Comparison of ENCODE assay signal across 1 cellular context in genomic region chr7:56028942-56029630, GRCh38.
TF ChIP-seq lines count a peak whose summit lies in the region.

No MANE protein-coding gene starts in this region.

TF ChIP-seq in HepG2, 621 proteins besides CTCF, POLR2A, EP300 and RAD21 (continued from another document and continues in another):
- TF ChIP-seq ZGPAT (CRISPR knock-in tag; IDR thresholded peaks at IDR 0.05) = peak; percentile 64; the same call in 1 of the 2 replicates
- TF ChIP-seq ZHX2 (IDR thresholded peaks at IDR 0.05; ENCODE audit: low read depth) = no peak
- no peak for TF ChIP-seq ZHX2 (CRISPR knock-in tag; IDR thresholded peaks at IDR 0.05; ENCODE audit: borderline replicate concordance)
- TF ChIP-seq NR2C2 (CRISPR knock-in tag; IDR thresholded peaks at IDR 0.05; ENCODE audit: borderline replicate concordance) = peak; percentile 40
- no peak for TF ChIP-seq PBX3 (CRISPR knock-in tag; IDR thresholded peaks at IDR 0.05; ENCODE audit: borderline replicate concordance)
- TF ChIP-seq TBX2 (CRISPR knock-in tag; IDR thresholded peaks at IDR 0.05; ENCODE audit: borderline replicate concordance) = peak; percentile 30; the same call in 1 of the 2 replicates
- peak; percentile 64; the same call in 1 of the 2 replicates for TF ChIP-seq TFE3 (CRISPR knock-in tag; IDR thresholded peaks at IDR 0.05)
- no peak for TF ChIP-seq ZNF367 (CRISPR knock-in tag; IDR thresholded peaks at IDR 0.05; ENCODE audit: borderline replicate concordance)
- TF ChIP-seq HMGXB4 (CRISPR knock-in tag; IDR thresholded peaks at IDR 0.05; ENCODE audit: borderline replicate concordance in 1 of 2, low read depth in 1 of 2) = 0 out of 4 replicates have a peak, but pooled peaks of 1 of the 2 experiments have one; percentile 19
- no peak for TF ChIP-seq ZNF562 (CRISPR knock-in tag; IDR thresholded peaks at IDR 0.05; ENCODE audit: borderline replicate concordance)
- TF ChIP-seq PCBP1 (IDR thresholded peaks at IDR 0.05; ENCODE audit: borderline replicate concordance, low read depth, low read length) = no peak
- TF ChIP-seq NFE2L2 (IDR thresholded peaks at IDR 0.05; ENCODE audit: low read length) = no peak
- TF ChIP-seq ZSCAN21 (CRISPR knock-in tag; IDR thresholded peaks at IDR 0.05; ENCODE audit: borderline replicate concordance) = no peak
- TF ChIP-seq, protein P1, sequence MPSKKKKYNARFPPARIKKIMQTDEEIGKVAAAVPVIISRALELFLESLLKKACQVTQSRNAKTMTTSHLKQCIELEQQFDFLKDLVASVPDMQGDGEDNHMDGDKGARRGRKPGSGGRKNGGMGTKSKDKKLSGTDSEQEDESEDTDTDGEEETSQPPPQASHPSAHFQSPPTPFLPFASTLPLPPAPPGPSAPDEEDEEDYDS (CRISPR knock-in tag; IDR thresholded peaks at IDR 0.05) = peak; percentile 41
- TF ChIP-seq NONO (IDR thresholded peaks at IDR 0.05) = no peak
- TF ChIP-seq NONO (CRISPR knock-in tag; conservative IDR thresholded peaks at IDR 0.05) = peak; percentile 27; the same call in 1 of the 2 replicates
- TF ChIP-seq MED1 (CRISPR knock-in tag; IDR thresholded peaks at IDR 0.05) = peak; percentile 81
- TF ChIP-seq, protein P2, sequence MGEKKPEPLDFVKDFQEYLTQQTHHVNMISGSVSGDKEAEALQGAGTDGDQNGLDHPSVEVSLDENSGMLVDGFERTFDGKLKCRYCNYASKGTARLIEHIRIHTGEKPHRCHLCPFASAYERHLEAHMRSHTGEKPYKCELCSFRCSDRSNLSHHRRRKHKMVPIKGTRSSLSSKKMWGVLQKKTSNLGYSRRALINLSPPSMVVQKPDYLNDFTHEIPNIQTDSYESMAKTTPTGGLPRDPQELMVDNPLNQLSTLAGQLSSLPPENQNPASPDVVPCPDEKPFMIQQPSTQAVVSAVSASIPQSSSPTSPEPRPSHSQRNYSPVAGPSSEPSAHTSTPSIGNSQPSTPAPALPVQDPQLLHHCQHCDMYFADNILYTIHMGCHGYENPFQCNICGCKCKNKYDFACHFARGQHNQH (CRISPR knock-in tag; IDR thresholded peaks at IDR 0.05) = peak; percentile 60; the same call in 1 of the 2 replicates
- TF ChIP-seq CCAR2 (optimal IDR thresholded peaks at IDR 0.05; ENCODE audit: low read depth, low read length) = no peak
- TF ChIP-seq ELF3 (CRISPR knock-in tag; IDR thresholded peaks at IDR 0.05) = peak; percentile 78
- TF ChIP-seq MAFF (IDR thresholded peaks at IDR 0.05; ENCODE audit: low read depth, low read length) = peak; percentile 86
- peak; percentile 43; the same call in 1 of the 2 replicates for TF ChIP-seq ZFP36L1 (CRISPR knock-in tag; IDR thresholded peaks at IDR 0.05)
- TF ChIP-seq, protein P3, sequence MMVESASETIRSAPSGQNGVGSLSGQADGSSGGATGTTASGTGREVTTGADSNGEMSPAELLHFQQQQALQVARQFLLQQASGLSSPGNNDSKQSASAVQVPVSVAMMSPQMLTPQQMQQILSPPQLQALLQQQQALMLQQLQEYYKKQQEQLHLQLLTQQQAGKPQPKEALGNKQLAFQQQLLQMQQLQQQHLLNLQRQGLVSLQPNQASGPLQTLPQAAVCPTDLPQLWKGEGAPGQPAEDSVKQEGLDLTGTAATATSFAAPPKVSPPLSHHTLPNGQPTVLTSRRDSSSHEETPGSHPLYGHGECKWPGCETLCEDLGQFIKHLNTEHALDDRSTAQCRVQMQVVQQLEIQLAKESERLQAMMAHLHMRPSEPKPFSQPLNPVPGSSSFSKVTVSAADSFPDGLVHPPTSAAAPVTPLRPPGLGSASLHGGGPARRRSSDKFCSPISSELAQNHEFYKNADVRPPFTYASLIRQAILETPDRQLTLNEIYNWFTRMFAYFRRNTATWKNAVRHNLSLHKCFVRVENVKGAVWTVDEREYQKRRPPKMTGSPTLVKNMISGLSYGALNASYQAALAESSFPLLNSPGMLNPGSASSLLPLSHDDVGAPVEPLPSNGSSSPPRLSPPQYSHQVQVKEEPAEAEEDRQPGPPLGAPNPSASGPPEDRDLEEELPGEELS (CRISPR knock-in tag; IDR thresholded peaks at IDR 0.05) = peak; percentile 50
- TF ChIP-seq PHF21A (CRISPR knock-in tag; IDR thresholded peaks at IDR 0.05) = peak; percentile 80
- no peak for TF ChIP-seq ARNT2 (CRISPR knock-in tag; IDR thresholded peaks at IDR 0.05; ENCODE audit: low read depth)
- TF ChIP-seq ARID3A (IDR thresholded peaks at IDR 0.05; ENCODE audit: low read depth, low read length) = peak; percentile 83
- peak; percentile 85; the same call in 1 of the 2 replicates for TF ChIP-seq SOX5 (CRISPR knock-in tag; IDR thresholded peaks at IDR 0.05; ENCODE audit: borderline replicate concordance)
- no peak; the same call in 1 of the 2 replicates for TF ChIP-seq REPIN1 (CRISPR knock-in tag; IDR thresholded peaks at IDR 0.05; ENCODE audit: borderline replicate concordance, low read depth)
- peak; percentile 68 for TF ChIP-seq JUND (CRISPR knock-in tag; IDR thresholded peaks at IDR 0.05)
- no peak for TF ChIP-seq ZKSCAN1 (IDR thresholded peaks at IDR 0.05; ENCODE audit: low read length)
- no peak for TF ChIP-seq KLF11 (CRISPR knock-in tag; IDR thresholded peaks at IDR 0.05)
- TF ChIP-seq ZNF232 (CRISPR knock-in tag; IDR thresholded peaks at IDR 0.05; ENCODE audit: borderline replicate concordance) = no peak
- TF ChIP-seq FOXP1 (IDR thresholded peaks at IDR 0.05) = no peak
- peak; percentile 54; the same call in 1 of the 2 replicates for TF ChIP-seq FOXP1 (CRISPR knock-in tag; IDR thresholded peaks at IDR 0.05)
- TF ChIP-seq MATR3 (CRISPR knock-in tag; IDR thresholded peaks at IDR 0.05) = no peak
- TF ChIP-seq MEF2D (CRISPR knock-in tag; IDR thresholded peaks at IDR 0.05) = no peak; the same call in 1 of the 2 replicates
- TF ChIP-seq ZFY (CRISPR knock-in tag; IDR thresholded peaks at IDR 0.05) = peak; percentile 9; the same call in 1 of the 2 replicates
- no peak for TF ChIP-seq CBX1 (IDR thresholded peaks at IDR 0.05; ENCODE audit: low read depth)
- peak; percentile 44 for TF ChIP-seq ERF (CRISPR knock-in tag; IDR thresholded peaks at IDR 0.05)
- TF ChIP-seq ZNF510 (CRISPR knock-in tag; IDR thresholded peaks at IDR 0.05; ENCODE audit: low read depth) = 0 out of 2 replicates have a peak, but pooled peaks have one; percentile 31
- no peak; the same call in 1 of the 2 replicates for TF ChIP-seq ZNF121 (CRISPR knock-in tag; IDR thresholded peaks at IDR 0.05)
- TF ChIP-seq STAT5B (CRISPR knock-in tag; IDR thresholded peaks at IDR 0.05) = no peak
- TF ChIP-seq, protein P4, sequence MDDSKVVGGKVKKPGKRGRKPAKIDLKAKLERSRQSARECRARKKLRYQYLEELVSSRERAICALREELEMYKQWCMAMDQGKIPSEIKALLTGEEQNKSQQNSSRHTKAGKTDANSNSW (CRISPR knock-in tag; IDR thresholded peaks at IDR 0.05; ENCODE audit: borderline replicate concordance) = no peak
- 0 out of 2 replicates have a peak, but pooled peaks have one; percentile 11 for TF ChIP-seq SOX13 (IDR thresholded peaks at IDR 0.05)
- peak in 1 of 2 experiments; percentile 83; a peak in 2 of 4 replicates for TF ChIP-seq SOX13 (CRISPR knock-in tag; conservative IDR thresholded peaks at IDR 0.05 in 1 of 2, IDR thresholded peaks at IDR 0.05 in 1 of 2)
- TF ChIP-seq SYNCRIP (IDR thresholded peaks at IDR 0.05; ENCODE audit: insufficient read depth, low read depth, low read length) = no peak
- TF ChIP-seq ZNF432 (CRISPR knock-in tag; IDR thresholded peaks at IDR 0.05; ENCODE audit: borderline replicate concordance) = no peak
- TF ChIP-seq CBX5 (CRISPR knock-in tag; IDR thresholded peaks at IDR 0.05; ENCODE audit: borderline replicate concordance) = no peak
